11 cellular contexts compared by ENCODE assay signal in genomic region chr7:39659356-39660013, GRCh38.
"Had no signal": no experiment of that assay in that cellular context is flagged by ENCODE, and none has a peak within 500 bp of the region (broad histone marks: within the 10 kb centered on the region; RNA-seq: fewer than 3 reads in every experiment).

No MANE protein-coding gene starts in this region.

- DNase-seq: activated CD4-positive, alpha-beta T cell treated with anti-CD3 and anti-CD28 coated beads for 36 hours; activated CD8-positive, alpha-beta memory T cell treated with anti-CD3 and anti-CD28 coated beads, Interleukin-2, amount 50 U/mL, for 48 hours; activated CD8-positive, alpha-beta T cell treated with anti-CD3 and anti-CD28 coated beads for 36 hours; activated naive CD8-positive, alpha-beta T cell treated with anti-CD3 and anti-CD28 coated beads, Interleukin-2, amount 10 ng/mL, durations not matched to agents 7 days and 5 days; aorta; foreskin melanocyte; heart right ventricle; islet precursor cell; left ventricle myocardium inferior had no signal

- H3K27me3 ChIP-seq: heart right ventricle had no signal

- ATAC-seq: activated CD4-positive, alpha-beta T cell treated with anti-CD3 and anti-CD28 coated beads for 36 hours; activated CD8-positive, alpha-beta T cell treated with anti-CD3 and anti-CD28 coated beads for 36 hours; esophagus mucosa; heart right ventricle had no signal

- H3K27ac ChIP-seq: heart right ventricle, left ventricle myocardium inferior, skin epidermis had no signal

- H3K4me3 ChIP-seq: heart right ventricle, left ventricle myocardium inferior, skin epidermis had no signal
